ENCODE assay signal across 29 cellular contexts in genomic region chr2:47916437-47916836, GRCh38.
"Had no signal": no experiment of that assay in that cellular context is flagged by ENCODE, and none has a peak within 500 bp of the region (broad histone marks: within the 10 kb centered on the region; RNA-seq: fewer than 3 reads in every experiment).

No MANE protein-coding gene starts in this region.

- H3K4me1 ChIP-seq: adrenal gland, body of pancreas, colonic mucosa, esophagus muscularis mucosa, foreskin keratinocyte, gastrocnemius medialis, heart left ventricle had no signal

- H3K27me3 ChIP-seq: adrenal gland, body of pancreas, colonic mucosa, dorsolateral prefrontal cortex, esophagus muscularis mucosa, foreskin keratinocyte, gastrocnemius medialis, heart left ventricle had no signal

- ATAC-seq: activated CD4-positive, CD25-positive, alpha-beta regulatory T cell treated with anti-CD3 and anti-CD28 coated beads, Interleukin-2, amount 50 U/mL, for 24 hours; activated CD8-positive, alpha-beta T cell treated with anti-CD3 and anti-CD28 coated beads for 36 hours; activated naive CD8-positive, alpha-beta T cell treated with anti-CD3 and anti-CD28 coated beads, Interleukin-2, amount 50 U/mL, for 24 hours; activated T-cell treated with anti-CD3 and anti-CD28 coated beads, Interleukin-2, amount 50 U/mL, for 4 hours; body of pancreas; foreskin keratinocyte; gastrocnemius medialis; heart left ventricle; T-helper 17 cell had no signal

- H3K36me3 ChIP-seq: adrenal gland, colonic mucosa, esophagus muscularis mucosa, gastrocnemius medialis, heart left ventricle, WERI-Rb-1 had no signal

- DNase-seq: activated B cell treated with CpG ODN at 0.5 μM for 24 hours; activated CD4-positive, alpha-beta T cell treated with anti-CD3 and anti-CD28 coated beads for 48 hours; activated CD4-positive, alpha-beta T cell treated with anti-CD3 and anti-CD28 coated beads, Interleukin-2, amount 50 U/mL, for 1 hour; activated CD4-positive, alpha-beta T cell treated with anti-CD3 and anti-CD28 coated beads, Interleukin-2, amount 50 U/mL, for 48 hours; activated CD8-positive, alpha-beta memory T cell treated with anti-CD3 and anti-CD28 coated beads for 24 hours; activated CD8-positive, alpha-beta T cell treated with anti-CD3 and anti-CD28 coated beads for 36 hours; activated effector memory CD4-positive, alpha-beta T cell treated with anti-CD3 and anti-CD28 coated beads, Interleukin-2, amount 50 U/mL, for 16 hours; activated naive CD4-positive, alpha-beta T cell treated with anti-CD3 and anti-CD28 coated beads for 36 hours; activated naive CD8-positive, alpha-beta T cell treated with anti-CD3 and anti-CD28 coated beads for 36 hours; activated naive CD8-positive, alpha-beta T cell treated with anti-CD3 and anti-CD28 coated beads, Interleukin-2, amount 50 U/mL, for 24 hours; activated T-cell treated with anti-CD3 and anti-CD28 coated beads, Interleukin-2, amount 50 U/mL, for 4 hours; adrenal gland; amygdala; aorta; body of pancreas; caudate nucleus; colonic mucosa; dorsolateral prefrontal cortex; effector memory CD4-positive, alpha-beta T cell; erythroblast; foreskin keratinocyte; gastrocnemius medialis; glutamatergic neuron; heart left ventricle; T-helper 1 cell; T-helper 17 cell; WERI-Rb-1 had no signal

- H3K27ac ChIP-seq: adrenal gland, body of pancreas, colonic mucosa, dorsolateral prefrontal cortex, esophagus muscularis mucosa, foreskin keratinocyte, gastrocnemius medialis, heart left ventricle, WERI-Rb-1 had no signal

- H3K4me3 ChIP-seq: adrenal gland, body of pancreas, colonic mucosa, dorsolateral prefrontal cortex, esophagus muscularis mucosa, gastrocnemius medialis, heart left ventricle had no signal
